ENCODE assay signal across 14 cellular contexts in the genomic region with DNA sequence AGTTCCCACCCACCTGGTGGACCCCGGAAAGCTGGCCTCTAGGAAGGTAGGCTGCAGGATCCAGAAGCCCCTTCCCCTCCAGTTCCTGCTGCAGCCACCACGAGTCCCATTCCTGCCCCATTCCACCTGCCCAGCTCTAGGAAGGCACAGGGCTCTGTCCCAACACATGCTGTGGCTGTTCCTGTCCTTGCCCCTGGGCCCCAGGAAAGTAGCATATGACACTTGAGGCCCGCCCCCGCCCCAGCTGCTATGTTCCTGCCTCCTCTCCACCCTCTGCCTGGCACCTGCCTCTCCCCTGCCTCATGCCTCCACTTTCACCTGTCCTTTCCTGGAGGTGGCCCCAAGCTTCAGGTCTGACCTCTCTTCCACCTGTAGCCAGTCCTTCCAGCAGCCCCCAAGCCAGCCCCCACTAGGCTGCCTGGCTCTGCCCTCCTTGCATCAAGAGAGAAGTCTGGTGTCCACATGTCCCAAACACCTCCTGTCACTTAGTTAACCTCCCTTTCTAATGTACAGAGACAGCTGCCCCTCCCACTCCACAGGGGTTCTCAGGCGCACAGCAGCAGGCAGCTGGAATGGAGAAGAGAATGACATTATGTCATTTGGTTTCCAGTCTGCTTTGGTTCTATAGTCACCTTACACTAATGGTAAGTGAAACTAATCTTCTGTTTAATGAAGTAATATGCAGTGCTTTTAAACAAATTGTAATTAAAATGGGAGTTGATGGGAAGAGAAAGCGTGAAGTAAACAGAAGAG. TPM values are rescaled to one million over a fixed set of nuclear protein-coding genes. Genes with fewer than 3 reads are reported as not detected.
DNase-seq lines count a peak whose midpoint lies in the region; ATAC-seq and TF ChIP-seq lines count a peak whose summit lies in the region.
"Had no signal": no experiment of that assay in that cellular context is flagged by ENCODE, and none has a peak within 500 bp of the region (broad histone marks: within the 10 kb centered on the region; RNA-seq: fewer than 3 reads in every experiment).

No MANE protein-coding gene starts in this region.

- ATAC-seq in lower lobe of right lung (no peak), GM21447 (IDR thresholded peaks at IDR 0.05; ENCODE audit: unreplicated experiment) (no peak), HG03139 (IDR thresholded peaks at IDR 0.05; ENCODE audit: unreplicated experiment) (no peak)
- ATAC-seq: left lobe of liver; natural killer cell; stimulated activated memory B cell treated with anti-CD40 and anti-IgM and Interleukin-4, amounts not matched to agents 10 μg/mL and 1 μg/mL and 100 μg/mL, for 72 hours had no signal

- no peak for TF ChIP-seq CTCF in lower lobe of right lung (IDR thresholded peaks at IDR 0.05)

- DNase-seq in DMS53 treated with DMSO at 0.1 percent for 48 hours (lab: John Stamatoyannopoulos, UW; ENCODE audit: unreplicated experiment) (peak; percentile 69), NCI-H146 treated with DMSO at 0.1 percent for 48 hours (lab: John Stamatoyannopoulos, UW; ENCODE audit: unreplicated experiment) (peak; percentile 80), NCI-H774 (lab: John Stamatoyannopoulos, UW) (peak; percentile 46), lower lobe of right lung (peak; percentile 10), activated gamma-delta T cell (lab: John Stamatoyannopoulos, UW) (no peak)
- DNase-seq: activated CD4-positive, CD25-positive, alpha-beta regulatory T cell; MV-4-11; natural killer cell; stimulated activated CD4-positive, alpha-beta T cell treated with anti-CD3 and anti-CD28 coated beads, Interleukin-4, amount 100 ng/mL, for 4 hours had no signal

- no peaks in the 10 kb centered on the region for H3K36me3 ChIP-seq in lower lobe of right lung
- H3K36me3 ChIP-seq: upper lobe of left lung had no signal

- intact Hi-C loops in lower lobe of right lung (cut with DNase I): no loop called here

- no peaks in the 10 kb centered on the region for H3K4me1 ChIP-seq in lower lobe of right lung
- H3K4me1 ChIP-seq: upper lobe of left lung had no signal

- no peak overlapping the region for H3K27ac ChIP-seq in lower lobe of right lung
- H3K27ac ChIP-seq: upper lobe of left lung had no signal

- H3K4me3 ChIP-seq in lower lobe of right lung: no peak overlapping the region
- H3K4me3 ChIP-seq: upper lobe of left lung had no signal

- peaks cover 25% of the 10 kb centered on the region for H3K27me3 ChIP-seq in lower lobe of right lung (ENCODE audit: low read depth)
- H3K27me3 ChIP-seq: upper lobe of left lung had no signal

- H3K9me3 ChIP-seq in lower lobe of right lung: no peaks in the 10 kb centered on the region
- H3K9me3 ChIP-seq: upper lobe of left lung had no signal

RNA-seq across cellular contexts. Expression of gene YKT6, which starts 22.8 kb away (rescaled TPM):
- 58.7 TPM for total RNA-seq in lower lobe of right lung

RNA-seq across cellular contexts. Expression of gene GCK, which starts 34.3 kb away (rescaled TPM):
- total RNA-seq in lower lobe of right lung: 0.47 TPM
- total RNA-seq: natural killer cell had no signal
